ENCODE assay signal across 22 cellular contexts in genomic region chr20:10935658-10936057, GRCh38.
DNase-seq lines count a peak whose midpoint lies in the region; ATAC-seq and TF ChIP-seq lines count a peak whose summit lies in the region.
"Had no signal": no experiment of that assay in that cellular context is flagged by ENCODE, and none has a peak within 500 bp of the region (broad histone marks: within the 10 kb centered on the region; RNA-seq: fewer than 3 reads in every experiment).

No MANE protein-coding gene starts in this region.

- H3K36me3 ChIP-seq in A673 (ENCODE audit: insufficient read depth, low read length, poor library complexity, severe bottlenecking) (no peaks in the 10 kb centered on the region), ascending aorta (no peaks in the 10 kb centered on the region), smooth muscle cell (ENCODE audit: low read depth) (no peaks in the 10 kb centered on the region), neural progenitor cell (no peaks in the 10 kb centered on the region)
- H3K36me3 ChIP-seq: BLaER1 treated with 17β-estradiol and CSF1 and Interleukin-3, amounts not matched to agents 10 nM and 100 nM; SJCRH30 had no signal

- H3K36me3 Mint-ChIP-seq in neural progenitor cell = no peaks in the 10 kb centered on the region
- H3K36me3 Mint-ChIP-seq: CD4-positive, alpha-beta memory T cell had no signal

- H3F3A ChIP-seq in smooth muscle cell (ENCODE audit: low read depth) (no peaks in the 10 kb centered on the region), neural progenitor cell (ENCODE audit: low read depth) (no peaks in the 10 kb centered on the region)

- peaks cover 3% of the 10 kb centered on the region for H3K4me1 Mint-ChIP-seq in neural progenitor cell
- H3K4me1 Mint-ChIP-seq: CD4-positive, alpha-beta memory T cell had no signal

- no peaks in the 10 kb centered on the region for H3K27me3 Mint-ChIP-seq in neural progenitor cell (ENCODE audit: insufficient read depth, low read depth)
- H3K27me3 Mint-ChIP-seq: CD4-positive, alpha-beta memory T cell had no signal

- H3K27ac ChIP-seq in A673 (ENCODE audit: low read depth, low read length, poor library complexity, severe bottlenecking) = no peak overlapping the region
- H3K27ac ChIP-seq in ascending aorta = peak overlapping the region; percentile 57 to 62
- no peak overlapping the region for H3K27ac ChIP-seq in smooth muscle cell (ENCODE audit: low read depth)
- H3K27ac ChIP-seq in neural progenitor cell = no peak overlapping the region
- H3K27ac ChIP-seq: BLaER1 treated with 17β-estradiol and CSF1 and Interleukin-3, amounts not matched to agents 10 nM and 100 nM; SJCRH30 had no signal

- POLR2A ChIA-PET in A673 (lab: Charles Lee; ENCODE audit: low non-redundant PET) = no interaction called here

- H3K27ac Mint-ChIP-seq in neural progenitor cell = no peak overlapping the region
- H3K27ac Mint-ChIP-seq: CD4-positive, alpha-beta memory T cell had no signal

- H3K4me2 ChIP-seq in smooth muscle cell (peak overlapping the region; percentile 8), neural progenitor cell (no peak overlapping the region)
- H3K4me2 ChIP-seq: BLaER1 treated with 17β-estradiol and CSF1 and Interleukin-3, amounts not matched to agents 10 nM and 100 nM had no signal

- no peaks in the 10 kb centered on the region for H4K20me1 ChIP-seq in smooth muscle cell (ENCODE audit: low read depth)
- H4K20me1 ChIP-seq in neural progenitor cell (ENCODE audit: low read depth) = no peaks in the 10 kb centered on the region
- H4K20me1 ChIP-seq: BLaER1 treated with 17β-estradiol and CSF1 and Interleukin-3, amounts not matched to agents 10 nM and 100 nM had no signal

- H3K9ac ChIP-seq in smooth muscle cell (ENCODE audit: low read depth) = no peak overlapping the region
- no peak overlapping the region for H3K9ac ChIP-seq in neural progenitor cell
- H3K9ac ChIP-seq: BLaER1 treated with 17β-estradiol and CSF1 and Interleukin-3, amounts not matched to agents 10 nM and 100 nM had no signal

- DNase-seq in A673 (ENCODE audit: low spot score) (peak; percentile 48), ascending aorta (ENCODE audit: low spot score in 2 of 2) (peak in 1 of 2 donors; percentile 72), fibroblast of villous mesenchyme (ENCODE audit: low read depth) (peak; percentile 19), smooth muscle cell (lab: John Stamatoyannopoulos, UW; ENCODE audit: unreplicated experiment) (no peak), neural progenitor cell (ENCODE audit: low spot score) (no peak), GM19238 (ENCODE audit: insufficient read length, low spot score) (no peak)
- DNase-seq: ACHN; Calu3; CD4-positive, alpha-beta memory T cell; DMS153; Kasumi-1; NCI-H1694; NCI-H2081; NCI-H2171; NCI-H345; NCI-H524; NCI-H774; NK-92 treated with Interleukin-12 subunit alpha and Interleukin-12 subunit beta, amount 100 ng/mL, for 24 hours; SJCRH30 had no signal

- intact Hi-C loops in A673 (cut with micrococcal nuclease; ENCODE audit: unreplicated experiment) (no loop called here), ascending aorta (cut with DNase I) (no loop called here)

- ATAC-seq in GM18502 (IDR thresholded peaks at IDR 0.05; ENCODE audit: poor library complexity, unreplicated experiment) = no peak
- ATAC-seq: Panc1 had no signal

- TF ChIP-seq CTCF in A673 (conservative IDR thresholded peaks at IDR 0.05; ENCODE audit: low read depth, low read length) (no peak), ascending aorta (IDR thresholded peaks at IDR 0.05) (no peak), fibroblast of villous mesenchyme (IDR thresholded peaks at IDR 0.05; ENCODE audit: insufficient read depth, low read depth, low read length) (no peak), smooth muscle cell (IDR thresholded peaks at IDR 0.05; ENCODE audit: borderline replicate concordance, insufficient read depth, poor library complexity, severe bottlenecking) (no peak), neural progenitor cell (IDR thresholded peaks at IDR 0.05) (no peak)

- H3K27me3 ChIP-seq in A673 (replicated peaks; ENCODE audit: insufficient read depth, low read depth, low read length, poor library complexity) (no peaks in the 10 kb centered on the region), ascending aorta (no peaks in the 10 kb centered on the region), smooth muscle cell (ENCODE audit: low read depth) (no peaks in the 10 kb centered on the region), neural progenitor cell (no peaks in the 10 kb centered on the region)
- H3K27me3 ChIP-seq: BLaER1 treated with 17β-estradiol and CSF1 and Interleukin-3, amounts not matched to agents 10 nM and 100 nM; SJCRH30 had no signal

- H3K4me3 ChIP-seq in A673 (ENCODE audit: low read depth, low read length, poor library complexity, severe bottlenecking) (no peak overlapping the region), ascending aorta (no peak overlapping the region), fibroblast of villous mesenchyme (ENCODE audit: low read depth, low read length) (no peak overlapping the region), smooth muscle cell (no peak overlapping the region), neural progenitor cell (no peak overlapping the region)
- H3K4me3 ChIP-seq: BLaER1 treated with 17β-estradiol and CSF1 and Interleukin-3, amounts not matched to agents 10 nM and 100 nM; SJCRH30 had no signal

- peak overlapping the region; percentile 10 for H2AFZ ChIP-seq in smooth muscle cell (ENCODE audit: low read depth)
- no peak overlapping the region for H2AFZ ChIP-seq in neural progenitor cell (replicated peaks)

- no peak overlapping the region for H3K4me3 Mint-ChIP-seq in neural progenitor cell
- H3K4me3 Mint-ChIP-seq: CD4-positive, alpha-beta memory T cell had no signal

- CTCF ChIA-PET in A673 (lab: Charles Lee) = no interaction called here

- H3K9me3 ChIP-seq in A673 (ENCODE audit: low read depth, low read length, poor library complexity, severe bottlenecking) (no peaks in the 10 kb centered on the region), ascending aorta (no peaks in the 10 kb centered on the region), smooth muscle cell (replicated peaks; ENCODE audit: low read depth) (no peaks in the 10 kb centered on the region), neural progenitor cell (ENCODE audit: low read depth) (no peaks in the 10 kb centered on the region)
- H3K9me3 ChIP-seq: BLaER1 treated with 17β-estradiol and CSF1 and Interleukin-3, amounts not matched to agents 10 nM and 100 nM; SJCRH30 had no signal

- no peaks in the 10 kb centered on the region for H3K79me2 ChIP-seq in smooth muscle cell (ENCODE audit: low read depth)
- H3K79me2 ChIP-seq in neural progenitor cell (ENCODE audit: low read depth) = no peaks in the 10 kb centered on the region

- H3K4me1 ChIP-seq in A673 (ENCODE audit: insufficient read depth, low read length, poor library complexity, severe bottlenecking) (peaks cover 3% of the 10 kb centered on the region), ascending aorta (peaks cover 0 to 4% of the 10 kb centered on the region in 2 donors), smooth muscle cell (ENCODE audit: low read depth) (no peaks in the 10 kb centered on the region), neural progenitor cell (no peaks in the 10 kb centered on the region)
- H3K4me1 ChIP-seq: BLaER1 treated with 17β-estradiol and CSF1 and Interleukin-3, amounts not matched to agents 10 nM and 100 nM; SJCRH30 had no signal

- WGBS in smooth muscle cell (ENCODE audit: low lambda C conversion rate) = 77% methylated on average over 4 of the region's 4 CpGs

- H3K9me3 Mint-ChIP-seq in neural progenitor cell = peaks cover 4% of the 10 kb centered on the region

- no TSS peak for BruUV-seq in A673 (replicated peaks; lab: Mats Ljungman, UMichigan)

Comparison
In these comparisons a context has a peak if more than half of its experiments do, and no peak if none do; other contexts are left out.
1. DNase-seq: peak in A673 (single experiment) and fibroblast of villous mesenchyme (single experiment); none in smooth muscle cell (single experiment), neural progenitor cell (single experiment) and GM19238 (single experiment).
2. H3K27ac ChIP-seq: peak in ascending aorta (2 of 2); none in A673 (single experiment), smooth muscle cell (single experiment) and neural progenitor cell (single experiment).